ENCODE assay signal across 1 cellular context in genomic region chr9:107484117-107484723, GRCh38.
TF ChIP-seq lines count a peak whose summit lies in the region.

No MANE protein-coding gene starts in this region.

TF ChIP-seq in K562, 482 proteins besides CTCF, POLR2A, EP300 and RAD21 (continued from another document):
- 0 out of 2 replicates have a peak, but pooled peaks have one; percentile 16 for TF ChIP-seq SMC3 (conservative IDR thresholded peaks at IDR 0.05; ENCODE audit: insufficient read depth, low read depth, low read length)
- TF ChIP-seq, protein P1, sequence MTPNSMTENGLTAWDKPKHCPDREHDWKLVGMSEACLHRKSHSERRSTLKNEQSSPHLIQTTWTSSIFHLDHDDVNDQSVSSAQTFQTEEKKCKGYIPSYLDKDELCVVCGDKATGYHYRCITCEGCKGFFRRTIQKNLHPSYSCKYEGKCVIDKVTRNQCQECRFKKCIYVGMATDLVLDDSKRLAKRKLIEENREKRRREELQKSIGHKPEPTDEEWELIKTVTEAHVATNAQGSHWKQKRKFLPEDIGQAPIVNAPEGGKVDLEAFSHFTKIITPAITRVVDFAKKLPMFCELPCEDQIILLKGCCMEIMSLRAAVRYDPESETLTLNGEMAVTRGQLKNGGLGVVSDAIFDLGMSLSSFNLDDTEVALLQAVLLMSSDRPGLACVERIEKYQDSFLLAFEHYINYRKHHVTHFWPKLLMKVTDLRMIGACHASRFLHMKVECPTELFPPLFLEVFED (CRISPR knock-in tag; conservative IDR thresholded peaks at IDR 0.05): no peak
- TF ChIP-seq PURB (CRISPR knock-in tag; IDR thresholded peaks at IDR 0.05; ENCODE audit: low read depth): no peak
- TF ChIP-seq KAT8 (IDR thresholded peaks at IDR 0.05; ENCODE audit: low read depth): no peak
- no peak for TF ChIP-seq ASH1L (IDR thresholded peaks at IDR 0.05; ENCODE audit: borderline replicate concordance, low read depth, partially characterized antibody)
- TF ChIP-seq, protein P2, sequence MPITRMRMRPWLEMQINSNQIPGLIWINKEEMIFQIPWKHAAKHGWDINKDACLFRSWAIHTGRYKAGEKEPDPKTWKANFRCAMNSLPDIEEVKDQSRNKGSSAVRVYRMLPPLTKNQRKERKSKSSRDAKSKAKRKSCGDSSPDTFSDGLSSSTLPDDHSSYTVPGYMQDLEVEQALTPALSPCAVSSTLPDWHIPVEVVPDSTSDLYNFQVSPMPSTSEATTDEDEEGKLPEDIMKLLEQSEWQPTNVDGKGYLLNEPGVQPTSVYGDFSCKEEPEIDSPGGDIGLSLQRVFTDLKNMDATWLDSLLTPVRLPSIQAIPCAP (CRISPR knock-in tag; IDR thresholded peaks at IDR 0.05; ENCODE audit: borderline replicate concordance): no peak
- TF ChIP-seq PHF8 (IDR thresholded peaks at IDR 0.05; ENCODE audit: borderline replicate concordance, low read length): no peak
- peak in 1 of 2 experiments; percentile 10; a peak in 1 of 4 replicates for TF ChIP-seq RCOR1 (IDR thresholded peaks at IDR 0.05; ENCODE audit: borderline replicate concordance in 1 of 2, low read depth in 2 of 2, low read length in 2 of 2)
- TF ChIP-seq DEAF1 (CRISPR knock-in tag; IDR thresholded peaks at IDR 0.05): peak; percentile 89
- TF ChIP-seq EGR1 (conservative IDR thresholded peaks at IDR 0.05): no peak
